Comparison of ENCODE assay signal across 1 cellular context in the genomic region with DNA sequence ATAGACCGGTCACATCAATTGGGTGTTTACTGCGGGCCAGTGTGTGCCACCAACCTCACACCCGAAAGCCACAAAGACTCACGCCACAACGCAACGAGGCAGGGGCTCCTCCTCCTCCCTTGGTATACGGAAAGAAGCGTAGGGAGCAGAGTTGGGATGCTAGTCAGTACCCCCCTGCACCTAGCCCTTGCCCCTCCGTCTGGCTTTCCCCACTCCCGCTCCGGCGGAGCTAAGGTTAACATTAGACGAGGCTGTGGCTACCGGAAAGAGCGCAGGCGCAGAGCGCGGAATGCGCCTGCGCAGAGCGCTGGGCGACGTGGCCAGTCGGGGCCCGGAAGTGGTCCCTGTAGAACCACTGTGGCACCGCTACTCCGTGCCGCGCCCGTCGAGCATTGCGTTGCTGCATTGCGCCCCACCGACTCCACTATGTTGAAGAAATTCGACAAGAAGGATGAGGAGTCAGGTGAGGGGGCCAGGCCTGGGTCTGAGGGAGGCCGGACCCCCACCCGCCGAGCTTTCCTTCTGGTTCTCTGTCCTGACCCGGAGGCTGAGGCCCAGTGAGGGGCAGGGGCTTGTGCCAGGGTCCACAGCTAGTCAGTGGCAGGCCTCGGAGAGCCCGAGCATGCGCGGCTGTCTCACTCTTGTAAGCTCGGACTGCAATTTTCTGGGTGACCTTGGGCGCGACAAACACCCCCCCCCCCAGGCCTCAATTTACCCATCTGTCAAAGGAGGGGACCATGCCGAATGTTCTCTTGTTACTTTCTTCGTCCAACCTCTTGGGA.
A peak's percentile ranks its signal among the peaks of the same experiment; 100 is the strongest.
TF ChIP-seq lines count a peak whose summit lies in the region.

A gene with protein sequence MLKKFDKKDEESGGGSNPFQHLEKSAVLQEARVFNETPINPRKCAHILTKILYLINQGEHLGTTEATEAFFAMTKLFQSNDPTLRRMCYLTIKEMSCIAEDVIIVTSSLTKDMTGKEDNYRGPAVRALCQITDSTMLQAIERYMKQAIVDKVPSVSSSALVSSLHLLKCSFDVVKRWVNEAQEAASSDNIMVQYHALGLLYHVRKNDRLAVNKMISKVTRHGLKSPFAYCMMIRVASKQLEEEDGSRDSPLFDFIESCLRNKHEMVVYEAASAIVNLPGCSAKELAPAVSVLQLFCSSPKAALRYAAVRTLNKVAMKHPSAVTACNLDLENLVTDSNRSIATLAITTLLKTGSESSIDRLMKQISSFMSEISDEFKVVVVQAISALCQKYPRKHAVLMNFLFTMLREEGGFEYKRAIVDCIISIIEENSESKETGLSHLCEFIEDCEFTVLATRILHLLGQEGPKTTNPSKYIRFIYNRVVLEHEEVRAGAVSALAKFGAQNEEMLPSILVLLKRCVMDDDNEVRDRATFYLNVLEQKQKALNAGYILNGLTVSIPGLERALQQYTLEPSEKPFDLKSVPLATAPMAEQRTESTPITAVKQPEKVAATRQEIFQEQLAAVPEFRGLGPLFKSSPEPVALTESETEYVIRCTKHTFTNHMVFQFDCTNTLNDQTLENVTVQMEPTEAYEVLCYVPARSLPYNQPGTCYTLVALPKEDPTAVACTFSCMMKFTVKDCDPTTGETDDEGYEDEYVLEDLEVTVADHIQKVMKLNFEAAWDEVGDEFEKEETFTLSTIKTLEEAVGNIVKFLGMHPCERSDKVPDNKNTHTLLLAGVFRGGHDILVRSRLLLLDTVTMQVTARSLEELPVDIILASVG (plus strand): TSS at position 323 of the 782 bp plus-strand sequence. CDS start 104 bp downstream, at position 427.

TF ChIP-seq in HepG2, 621 proteins besides CTCF, POLR2A, EP300 and RAD21 (continued from another document and continues in another):
- TF ChIP-seq, protein P1, sequence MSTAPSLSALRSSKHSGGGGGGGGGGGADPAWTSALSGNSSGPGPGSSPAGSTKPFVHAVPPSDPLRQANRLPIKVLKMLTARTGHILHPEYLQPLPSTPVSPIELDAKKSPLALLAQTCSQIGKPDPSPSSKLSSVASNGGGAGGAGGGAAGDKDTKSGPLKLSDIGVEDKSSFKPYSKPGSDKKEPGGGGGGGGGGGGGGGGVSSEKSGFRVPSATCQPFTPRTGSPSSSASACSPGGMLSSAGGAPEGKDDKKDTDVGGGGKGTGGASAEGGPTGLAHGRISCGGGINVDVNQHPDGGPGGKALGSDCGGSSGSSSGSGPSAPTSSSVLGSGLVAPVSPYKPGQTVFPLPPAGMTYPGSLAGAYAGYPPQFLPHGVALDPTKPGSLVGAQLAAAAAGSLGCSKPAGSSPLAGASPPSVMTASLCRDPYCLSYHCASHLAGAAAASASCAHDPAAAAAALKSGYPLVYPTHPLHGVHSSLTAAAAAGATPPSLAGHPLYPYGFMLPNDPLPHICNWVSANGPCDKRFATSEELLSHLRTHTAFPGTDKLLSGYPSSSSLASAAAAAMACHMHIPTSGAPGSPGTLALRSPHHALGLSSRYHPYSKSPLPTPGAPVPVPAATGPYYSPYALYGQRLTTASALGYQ (CRISPR knock-in tag; IDR thresholded peaks at IDR 0.05), result 0 out of 2 replicates have a peak, but pooled peaks have one; percentile 12
- peak; percentile 29; the same call in 1 of the 2 replicates for TF ChIP-seq RXRA (CRISPR knock-in tag; IDR thresholded peaks at IDR 0.05)
- TF ChIP-seq, protein P2, sequence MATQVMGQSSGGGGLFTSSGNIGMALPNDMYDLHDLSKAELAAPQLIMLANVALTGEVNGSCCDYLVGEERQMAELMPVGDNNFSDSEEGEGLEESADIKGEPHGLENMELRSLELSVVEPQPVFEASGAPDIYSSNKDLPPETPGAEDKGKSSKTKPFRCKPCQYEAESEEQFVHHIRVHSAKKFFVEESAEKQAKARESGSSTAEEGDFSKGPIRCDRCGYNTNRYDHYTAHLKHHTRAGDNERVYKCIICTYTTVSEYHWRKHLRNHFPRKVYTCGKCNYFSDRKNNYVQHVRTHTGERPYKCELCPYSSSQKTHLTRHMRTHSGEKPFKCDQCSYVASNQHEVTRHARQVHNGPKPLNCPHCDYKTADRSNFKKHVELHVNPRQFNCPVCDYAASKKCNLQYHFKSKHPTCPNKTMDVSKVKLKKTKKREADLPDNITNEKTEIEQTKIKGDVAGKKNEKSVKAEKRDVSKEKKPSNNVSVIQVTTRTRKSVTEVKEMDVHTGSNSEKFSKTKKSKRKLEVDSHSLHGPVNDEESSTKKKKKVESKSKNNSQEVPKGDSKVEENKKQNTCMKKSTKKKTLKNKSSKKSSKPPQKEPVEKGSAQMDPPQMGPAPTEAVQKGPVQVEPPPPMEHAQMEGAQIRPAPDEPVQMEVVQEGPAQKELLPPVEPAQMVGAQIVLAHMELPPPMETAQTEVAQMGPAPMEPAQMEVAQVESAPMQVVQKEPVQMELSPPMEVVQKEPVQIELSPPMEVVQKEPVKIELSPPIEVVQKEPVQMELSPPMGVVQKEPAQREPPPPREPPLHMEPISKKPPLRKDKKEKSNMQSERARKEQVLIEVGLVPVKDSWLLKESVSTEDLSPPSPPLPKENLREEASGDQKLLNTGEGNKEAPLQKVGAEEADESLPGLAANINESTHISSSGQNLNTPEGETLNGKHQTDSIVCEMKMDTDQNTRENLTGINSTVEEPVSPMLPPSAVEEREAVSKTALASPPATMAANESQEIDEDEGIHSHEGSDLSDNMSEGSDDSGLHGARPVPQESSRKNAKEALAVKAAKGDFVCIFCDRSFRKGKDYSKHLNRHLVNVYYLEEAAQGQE (IDR thresholded peaks at IDR 0.05; ENCODE audit: borderline replicate concordance in 1 of 2, low read depth in 1 of 2, low read length in 2 of 2), result peak in 1 of 2 experiments; percentile 31; a peak in 1 of 4 replicates
- TF ChIP-seq HNF4A (CRISPR knock-in tag; IDR thresholded peaks at IDR 0.05), result 0 out of 2 replicates have a peak, but pooled peaks have one; percentile 27
- TF ChIP-seq ZC3H4 (CRISPR knock-in tag; IDR thresholded peaks at IDR 0.05; ENCODE audit: borderline replicate concordance), result no peak
- TF ChIP-seq THAP11 (CRISPR knock-in tag; IDR thresholded peaks at IDR 0.05), result peak; percentile 83
- no peak for TF ChIP-seq TBX2 (CRISPR knock-in tag; IDR thresholded peaks at IDR 0.05; ENCODE audit: borderline replicate concordance)
- TF ChIP-seq ZSCAN20 (CRISPR knock-in tag; IDR thresholded peaks at IDR 0.05; ENCODE audit: borderline replicate concordance), result peak; percentile 81; the same call in 1 of the 2 replicates
- TF ChIP-seq, protein P3, sequence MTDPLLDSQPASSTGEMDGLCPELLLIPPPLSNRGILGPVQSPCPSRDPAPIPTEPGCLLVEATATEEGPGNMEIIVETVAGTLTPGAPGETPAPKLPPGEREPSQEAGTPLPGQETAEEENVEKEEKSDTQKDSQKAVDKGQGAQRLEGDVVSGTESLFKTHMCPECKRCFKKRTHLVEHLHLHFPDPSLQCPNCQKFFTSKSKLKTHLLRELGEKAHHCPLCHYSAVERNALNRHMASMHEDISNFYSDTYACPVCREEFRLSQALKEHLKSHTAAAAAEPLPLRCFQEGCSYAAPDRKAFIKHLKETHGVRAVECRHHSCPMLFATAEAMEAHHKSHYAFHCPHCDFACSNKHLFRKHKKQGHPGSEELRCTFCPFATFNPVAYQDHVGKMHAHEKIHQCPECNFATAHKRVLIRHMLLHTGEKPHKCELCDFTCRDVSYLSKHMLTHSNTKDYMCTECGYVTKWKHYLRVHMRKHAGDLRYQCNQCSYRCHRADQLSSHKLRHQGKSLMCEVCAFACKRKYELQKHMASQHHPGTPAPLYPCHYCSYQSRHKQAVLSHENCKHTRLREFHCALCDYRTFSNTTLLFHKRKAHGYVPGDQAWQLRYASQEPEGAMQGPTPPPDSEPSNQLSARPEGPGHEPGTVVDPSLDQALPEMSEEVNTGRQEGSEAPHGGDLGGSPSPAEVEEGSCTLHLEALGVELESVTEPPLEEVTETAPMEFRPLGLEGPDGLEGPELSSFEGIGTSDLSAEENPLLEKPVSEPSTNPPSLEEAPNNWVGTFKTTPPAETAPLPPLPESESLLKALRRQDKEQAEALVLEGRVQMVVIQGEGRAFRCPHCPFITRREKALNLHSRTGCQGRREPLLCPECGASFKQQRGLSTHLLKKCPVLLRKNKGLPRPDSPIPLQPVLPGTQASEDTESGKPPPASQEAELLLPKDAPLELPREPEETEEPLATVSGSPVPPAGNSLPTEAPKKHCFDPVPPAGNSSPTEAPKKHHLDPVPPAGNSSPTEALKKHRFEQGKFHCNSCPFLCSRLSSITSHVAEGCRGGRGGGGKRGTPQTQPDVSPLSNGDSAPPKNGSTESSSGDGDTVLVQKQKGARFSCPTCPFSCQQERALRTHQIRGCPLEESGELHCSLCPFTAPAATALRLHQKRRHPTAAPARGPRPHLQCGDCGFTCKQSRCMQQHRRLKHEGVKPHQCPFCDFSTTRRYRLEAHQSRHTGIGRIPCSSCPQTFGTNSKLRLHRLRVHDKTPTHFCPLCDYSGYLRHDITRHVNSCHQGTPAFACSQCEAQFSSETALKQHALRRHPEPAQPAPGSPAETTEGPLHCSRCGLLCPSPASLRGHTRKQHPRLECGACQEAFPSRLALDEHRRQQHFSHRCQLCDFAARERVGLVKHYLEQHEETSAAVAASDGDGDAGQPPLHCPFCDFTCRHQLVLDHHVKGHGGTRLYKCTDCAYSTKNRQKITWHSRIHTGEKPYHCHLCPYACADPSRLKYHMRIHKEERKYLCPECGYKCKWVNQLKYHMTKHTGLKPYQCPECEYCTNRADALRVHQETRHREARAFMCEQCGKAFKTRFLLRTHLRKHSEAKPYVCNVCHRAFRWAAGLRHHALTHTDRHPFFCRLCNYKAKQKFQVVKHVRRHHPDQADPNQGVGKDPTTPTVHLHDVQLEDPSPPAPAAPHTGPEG (CRISPR knock-in tag; IDR thresholded peaks at IDR 0.05), result peak; percentile 27; the same call in 1 of the 2 replicates
- peak; percentile 70; the same call in 1 of the 2 replicates for TF ChIP-seq ZNF614 (CRISPR knock-in tag; IDR thresholded peaks at IDR 0.05; ENCODE audit: borderline replicate concordance)
- peak; percentile 53 for TF ChIP-seq RBAK (CRISPR knock-in tag; IDR thresholded peaks at IDR 0.05)
- peak; percentile 85 for TF ChIP-seq ETV5 (CRISPR knock-in tag; IDR thresholded peaks at IDR 0.05; ENCODE audit: borderline replicate concordance)
- TF ChIP-seq HNRNPLL (IDR thresholded peaks at IDR 0.05; ENCODE audit: low read depth, low read length, poor library complexity, severe bottlenecking), result peak; percentile 98
- peak; percentile 79 for TF ChIP-seq PITX1 (CRISPR knock-in tag; IDR thresholded peaks at IDR 0.05)
- TF ChIP-seq ZNF337 (CRISPR knock-in tag; IDR thresholded peaks at IDR 0.05; ENCODE audit: borderline replicate concordance, low read depth), result peak; percentile 86; the same call in 1 of the 2 replicates
- TF ChIP-seq FOXA1 (IDR thresholded peaks at IDR 0.05), result no peak
- peak; percentile 43 for TF ChIP-seq FOXA1 (CRISPR knock-in tag; IDR thresholded peaks at IDR 0.05)
- peak; percentile 61 for TF ChIP-seq NAIF1 (CRISPR knock-in tag; IDR thresholded peaks at IDR 0.05; ENCODE audit: borderline replicate concordance)
- peak; percentile 97 for TF ChIP-seq POLR2G (IDR thresholded peaks at IDR 0.05; ENCODE audit: low read depth, low read length)
- TF ChIP-seq, protein P4, sequence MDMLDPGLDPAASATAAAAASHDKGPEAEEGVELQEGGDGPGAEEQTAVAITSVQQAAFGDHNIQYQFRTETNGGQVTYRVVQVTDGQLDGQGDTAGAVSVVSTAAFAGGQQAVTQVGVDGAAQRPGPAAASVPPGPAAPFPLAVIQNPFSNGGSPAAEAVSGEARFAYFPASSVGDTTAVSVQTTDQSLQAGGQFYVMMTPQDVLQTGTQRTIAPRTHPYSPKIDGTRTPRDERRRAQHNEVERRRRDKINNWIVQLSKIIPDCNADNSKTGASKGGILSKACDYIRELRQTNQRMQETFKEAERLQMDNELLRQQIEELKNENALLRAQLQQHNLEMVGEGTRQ (IDR thresholded peaks at IDR 0.05; ENCODE audit: low read depth, low read length), result no peak
- TF ChIP-seq, protein P4 (CRISPR knock-in tag; IDR thresholded peaks at IDR 0.05; ENCODE audit: borderline replicate concordance), result no peak
- TF ChIP-seq MED13 (CRISPR knock-in tag; IDR thresholded peaks at IDR 0.05), result peak; percentile 23; the same call in 1 of the 2 replicates
- TF ChIP-seq, protein P5, sequence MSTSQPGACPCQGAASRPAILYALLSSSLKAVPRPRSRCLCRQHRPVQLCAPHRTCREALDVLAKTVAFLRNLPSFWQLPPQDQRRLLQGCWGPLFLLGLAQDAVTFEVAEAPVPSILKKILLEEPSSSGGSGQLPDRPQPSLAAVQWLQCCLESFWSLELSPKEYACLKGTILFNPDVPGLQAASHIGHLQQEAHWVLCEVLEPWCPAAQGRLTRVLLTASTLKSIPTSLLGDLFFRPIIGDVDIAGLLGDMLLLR (CRISPR knock-in tag; IDR thresholded peaks at IDR 0.05), result 0 out of 2 replicates have a peak, but pooled peaks have one; percentile 43
- TF ChIP-seq AGO1 (IDR thresholded peaks at IDR 0.05; ENCODE audit: low read depth, low read length, poor library complexity, severe bottlenecking), result peak; percentile 40
- peak; percentile 72; the same call in 1 of the 2 replicates for TF ChIP-seq ZBTB20 (CRISPR knock-in tag; IDR thresholded peaks at IDR 0.05; ENCODE audit: borderline replicate concordance, low read depth)
- TF ChIP-seq ZNF17 (CRISPR knock-in tag; IDR thresholded peaks at IDR 0.05), result no peak
- TF ChIP-seq, protein P6, sequence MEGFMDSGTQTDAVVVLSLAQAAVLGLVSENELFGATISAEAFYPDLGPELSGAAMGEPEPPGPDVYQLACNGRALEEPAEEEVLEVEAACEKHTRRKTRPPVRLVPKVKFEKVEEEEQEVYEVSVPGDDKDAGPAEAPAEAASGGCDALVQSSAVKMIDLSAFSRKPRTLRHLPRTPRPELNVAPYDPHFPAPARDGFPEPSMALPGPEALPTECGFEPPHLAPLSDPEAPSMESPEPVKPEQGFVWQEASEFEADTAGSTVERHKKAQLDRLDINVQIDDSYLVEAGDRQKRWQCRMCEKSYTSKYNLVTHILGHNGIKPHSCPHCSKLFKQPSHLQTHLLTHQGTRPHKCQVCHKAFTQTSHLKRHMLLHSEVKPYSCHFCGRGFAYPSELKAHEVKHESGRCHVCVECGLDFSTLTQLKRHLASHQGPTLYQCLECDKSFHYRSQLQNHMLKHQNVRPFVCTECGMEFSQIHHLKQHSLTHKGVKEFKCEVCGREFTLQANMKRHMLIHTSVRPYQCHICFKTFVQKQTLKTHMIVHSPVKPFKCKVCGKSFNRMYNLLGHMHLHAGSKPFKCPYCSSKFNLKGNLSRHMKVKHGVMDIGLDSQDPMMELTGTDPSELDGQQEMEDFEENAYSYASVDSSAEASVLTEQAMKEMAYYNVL (CRISPR knock-in tag; IDR thresholded peaks at IDR 0.05; ENCODE audit: borderline replicate concordance), result peak; percentile 42; the same call in 1 of the 2 replicates
- peak; percentile 99 for TF ChIP-seq ZFY (CRISPR knock-in tag; IDR thresholded peaks at IDR 0.05)
- TF ChIP-seq GABPA (IDR thresholded peaks at IDR 0.05; ENCODE audit: low read depth, low read length), result peak; percentile 61
- peak; percentile 86 for TF ChIP-seq GABPA (CRISPR knock-in tag; IDR thresholded peaks at IDR 0.05; ENCODE audit: low read depth)
- no peak for TF ChIP-seq NBN (conservative IDR thresholded peaks at IDR 0.05)
- TF ChIP-seq KLF6 (CRISPR knock-in tag; IDR thresholded peaks at IDR 0.05), result peak; percentile 85; the same call in 1 of the 2 replicates
- no peak for TF ChIP-seq MAZ (IDR thresholded peaks at IDR 0.05; ENCODE audit: borderline replicate concordance, low read depth, low read length)
- peak; percentile 23; the same call in 1 of the 2 replicates for TF ChIP-seq MAZ (CRISPR knock-in tag; IDR thresholded peaks at IDR 0.05; ENCODE audit: low read depth)
